ENCODE assay signal across 18 cellular contexts in genomic region chr7:25775999-25776736, GRCh38.
DNase-seq lines count a peak whose midpoint lies in the region; ATAC-seq and TF ChIP-seq lines count a peak whose summit lies in the region.
"Had no signal": no experiment of that assay in that cellular context is flagged by ENCODE, and none has a peak within 500 bp of the region (broad histone marks: within the 10 kb centered on the region; RNA-seq: fewer than 3 reads in every experiment).

No MANE protein-coding gene starts in this region.

- H3K27ac Mint-ChIP-seq in GM23338, result no peak overlapping the region
- H3K27ac Mint-ChIP-seq in CD4-positive, alpha-beta memory T cell, result no peak overlapping the region
- H3K27ac Mint-ChIP-seq: HFFc6 had no signal

- H2BK12ac ChIP-seq in trophoblast cell (ENCODE audit: low read length), result no peak overlapping the region

- H3K4me2 ChIP-seq in GM23338 (no peak overlapping the region), trophoblast cell (ENCODE audit: low read length) (no peak overlapping the region), GM23248 (ENCODE audit: unreplicated experiment) (no peak overlapping the region)
- H3K4me2 ChIP-seq: A549 had no signal

- H2AK5ac ChIP-seq in trophoblast cell (ENCODE audit: low read length), result no peak overlapping the region

- H3K4me3 ChIP-seq in GM23338 (no peak overlapping the region), left ventricle myocardium inferior (no peak overlapping the region), trophoblast cell (ENCODE audit: low read depth, low read length) (no peak overlapping the region), thyroid gland (replicated peaks in 1 of 3) (no peak overlapping the region), GM23248 (no peak overlapping the region)
- no peak overlapping the region for H3K4me3 ChIP-seq in CD4-positive, alpha-beta memory T cell (ENCODE audit: low read length in 2 of 2)
- H3K4me3 ChIP-seq: A549, GM12878 had no signal

- CTCF ChIA-PET in CD4-positive, alpha-beta memory T cell (lab: Charles Lee; ENCODE audit: partially characterized antibody), result no interaction called here

- H3K4me1 ChIP-seq in GM23338 (ENCODE audit: insufficient read depth), result no peaks in the 10 kb centered on the region; the same call in 1 of the 2 replicates
- no peaks in the 10 kb centered on the region for H3K4me1 ChIP-seq in left ventricle myocardium inferior
- H3K4me1 ChIP-seq in trophoblast cell (ENCODE audit: control insufficient read depth in 1 of 2, insufficient read depth in 2 of 2, low read length in 2 of 2), result no peaks in the 10 kb centered on the region
- H3K4me1 ChIP-seq in thyroid gland, result peaks cover 0 to 12% of the 10 kb centered on the region in 2 donors
- no peaks in the 10 kb centered on the region for H3K4me1 ChIP-seq in GM23248 (ENCODE audit: insufficient read depth)
- H3K4me1 ChIP-seq in CD4-positive, alpha-beta memory T cell (ENCODE audit: insufficient read depth, low read length), result no peaks in the 10 kb centered on the region
- H3K4me1 ChIP-seq: A549 had no signal

- H3K79me1 ChIP-seq in trophoblast cell (ENCODE audit: low read length), result peaks cover 2% of the 10 kb centered on the region

- POLR2A ChIA-PET in CD4-positive, alpha-beta memory T cell (lab: Charles Lee; ENCODE audit: partially characterized antibody), result no interaction called here

- no peaks in the 10 kb centered on the region for H3K27me3 Mint-ChIP-seq in GM23338 (ENCODE audit: insufficient read depth, low read depth, poor library complexity)
- peaks cover 3 to 5% of the 10 kb centered on the region in 2 donors for H3K27me3 Mint-ChIP-seq in CD4-positive, alpha-beta memory T cell

- no peaks in the 10 kb centered on the region for H3K36me3 Mint-ChIP-seq in GM23338 (ENCODE audit: low read depth)
- no peaks in the 10 kb centered on the region for H3K36me3 Mint-ChIP-seq in CD4-positive, alpha-beta memory T cell

- no peaks in the 10 kb centered on the region for H3K9me3 Mint-ChIP-seq in GM23338
- H3K9me3 Mint-ChIP-seq in CD4-positive, alpha-beta memory T cell, result peaks cover 0 to 2% (median 0%) of the 10 kb centered on the region in 8 donors

- no peak overlapping the region for H3K18ac ChIP-seq in trophoblast cell (ENCODE audit: low read length)

- peaks cover 11% of the 10 kb centered on the region; the same call in 2 of the 3 replicates for H3K4me1 Mint-ChIP-seq in GM23338
- no peaks in the 10 kb centered on the region for H3K4me1 Mint-ChIP-seq in CD4-positive, alpha-beta memory T cell

- no peaks in the 10 kb centered on the region for H3K27me3 ChIP-seq in GM23338 (ENCODE audit: insufficient read depth)
- H3K27me3 ChIP-seq in left ventricle myocardium inferior (ENCODE audit: low read depth), result no peaks in the 10 kb centered on the region
- no peaks in the 10 kb centered on the region for H3K27me3 ChIP-seq in trophoblast cell (ENCODE audit: insufficient read depth, low read length)
- H3K27me3 ChIP-seq in thyroid gland, result no peaks in the 10 kb centered on the region
- H3K27me3 ChIP-seq in GM23248 (replicated peaks; ENCODE audit: insufficient read depth), result no peaks in the 10 kb centered on the region
- no peaks in the 10 kb centered on the region for H3K27me3 ChIP-seq in CD4-positive, alpha-beta memory T cell (ENCODE audit: insufficient read depth, low read length)

- no peak for DNase-seq in GM23338 (ENCODE audit: low spot score)
- peak; percentile 69 for DNase-seq in cerebellar cortex (ENCODE audit: low spot score)
- DNase-seq in left ventricle myocardium inferior, result peak; percentile 36
- DNase-seq in trophoblast cell, result no peak
- DNase-seq in thyroid gland, result no peak
- no peak for DNase-seq in pons (ENCODE audit: low spot score)
- no peak for DNase-seq in GM23248
- no peak for DNase-seq in CD4-positive, alpha-beta memory T cell
- DNase-seq: Calu3, GOT3, HFFc6, KBM-7, NCI-H1105, NCI-H187, NCI-H446, NCI-H748 treated with DMSO at 0.1 percent for 48 hours had no signal

- no peaks in the 10 kb centered on the region for H3K79me2 ChIP-seq in GM23338 (replicated peaks; ENCODE audit: insufficient read depth)
- H3K79me2 ChIP-seq in trophoblast cell (ENCODE audit: control insufficient read depth, insufficient read depth, low read length, poor library complexity), result no peaks in the 10 kb centered on the region
- H3K79me2 ChIP-seq in GM23248 (ENCODE audit: insufficient read depth), result no peaks in the 10 kb centered on the region

- H3K27ac ChIP-seq in GM23338 (ENCODE audit: low read depth) (no peak overlapping the region), left ventricle myocardium inferior (replicated peaks) (peak overlapping the region; percentile 56), trophoblast cell (ENCODE audit: low read depth, low read length) (no peak overlapping the region), thyroid gland (no peak overlapping the region), GM23248 (no peak overlapping the region)
- no peak overlapping the region for H3K27ac ChIP-seq in CD4-positive, alpha-beta memory T cell (ENCODE audit: low read depth, low read length)
- H3K27ac ChIP-seq: A549 had no signal

- no peak overlapping the region for H3K9ac ChIP-seq in trophoblast cell (ENCODE audit: low read length)
- no peak overlapping the region for H3K9ac ChIP-seq in GM23248

- intact Hi-C loops in left ventricle myocardium inferior (cut with micrococcal nuclease) (no loop called here), thyroid gland (cut with DNase I) (no loop called here)
- intact Hi-C loops in CD4-positive, alpha-beta memory T cell (cut with micrococcal nuclease), result no loop called here

- H3K9me3 ChIP-seq in left ventricle myocardium inferior (replicated peaks) (no peaks in the 10 kb centered on the region), trophoblast cell (ENCODE audit: insufficient read depth, low read depth, low read length) (no peaks in the 10 kb centered on the region), thyroid gland (no peaks in the 10 kb centered on the region), GM23248 (ENCODE audit: low read depth) (no peaks in the 10 kb centered on the region)
- H3K9me3 ChIP-seq in CD4-positive, alpha-beta memory T cell (ENCODE audit: control insufficient read depth in 1 of 2, low read length in 2 of 2), result no peaks in the 10 kb centered on the region
- H3K9me3 ChIP-seq: A549 had no signal

- H4K8ac ChIP-seq in trophoblast cell (ENCODE audit: low read depth, low read length), result no peak overlapping the region

- ATAC-seq in GM23338, result no peak
- ATAC-seq: A549, GM12878 had no signal

- H3K4ac ChIP-seq in trophoblast cell (ENCODE audit: low read depth, low read length), result no peak overlapping the region

- H3K4me3 Mint-ChIP-seq in GM23338, result no peak overlapping the region
- H3K4me3 Mint-ChIP-seq in CD4-positive, alpha-beta memory T cell, result no peak overlapping the region
- H3K4me3 Mint-ChIP-seq: HFFc6 had no signal

- H2BK120ac ChIP-seq in trophoblast cell (ENCODE audit: insufficient read depth, low read length, poor library complexity), result peak overlapping the region; percentile 41

- H4K12ac ChIP-seq in trophoblast cell (ENCODE audit: low read depth, low read length), result no peak overlapping the region

- TF ChIP-seq POLR2A in thyroid gland (IDR thresholded peaks at IDR 0.05), result no peak

- H3K9me2 ChIP-seq in GM23338 (ENCODE audit: insufficient read depth) (peaks cover 2% of the 10 kb centered on the region; the same call in 1 of the 2 replicates), GM23248 (ENCODE audit: insufficient read depth) (no peaks in the 10 kb centered on the region)

- no peak overlapping the region for H2BK5ac ChIP-seq in trophoblast cell (ENCODE audit: low read depth, low read length, poor library complexity)

- no peaks in the 10 kb centered on the region for H3F3A ChIP-seq in GM23338 (replicated peaks; ENCODE audit: low read depth)
- H3F3A ChIP-seq in GM23248 (ENCODE audit: insufficient read depth), result no peaks in the 10 kb centered on the region

- in situ Hi-C loops in GM23248 (cut with MboI), result no loop called here

- H3K36me3 ChIP-seq in GM23338 (ENCODE audit: insufficient read depth), result no peaks in the 10 kb centered on the region
- no peaks in the 10 kb centered on the region for H3K36me3 ChIP-seq in left ventricle myocardium inferior
- H3K36me3 ChIP-seq in trophoblast cell (ENCODE audit: control insufficient read depth in 1 of 2, insufficient read depth in 2 of 2, low read length in 2 of 2), result no peaks in the 10 kb centered on the region
- H3K36me3 ChIP-seq in thyroid gland, result no peaks in the 10 kb centered on the region
- no peaks in the 10 kb centered on the region for H3K36me3 ChIP-seq in GM23248 (ENCODE audit: low read depth)
- no peaks in the 10 kb centered on the region for H3K36me3 ChIP-seq in CD4-positive, alpha-beta memory T cell (ENCODE audit: insufficient read depth, low read length)

- peak overlapping the region; percentile 13 for H4K91ac ChIP-seq in trophoblast cell (ENCODE audit: low read depth, low read length)

- no peaks in the 10 kb centered on the region for H4K20me1 ChIP-seq in GM23338 (replicated peaks; ENCODE audit: insufficient read depth)
- H4K20me1 ChIP-seq in GM23248 (ENCODE audit: insufficient read depth), result no peaks in the 10 kb centered on the region

- WGBS in trophoblast cell (ENCODE audit: extremely low coverage, insufficient coverage, insufficient read length), result no CpG with 5 or more reads among the region's 3 CpGs
- 80 to 89% methylated on average over 3 of the region's 3 CpGs for WGBS in thyroid gland, 2 donors
- 15 to 19% methylated on average over 3 of the region's 3 CpGs for WGBS in GM23248 (ENCODE audit: low coverage in 1 of 2, low lambda C conversion rate in 2 of 2, missing lambda C conversion rate in 2 of 2), 2 experiments

- no peak overlapping the region for H3K14ac ChIP-seq in trophoblast cell (ENCODE audit: low read length)

- H2AFZ ChIP-seq in GM23338 (peak overlapping the region; percentile 32; the same call in 1 of the 2 replicates), trophoblast cell (ENCODE audit: insufficient read depth, low read length, poor library complexity) (no peak overlapping the region), GM23248 (no peak overlapping the region)

- no peak overlapping the region for H3K23ac ChIP-seq in trophoblast cell (ENCODE audit: low read length)

- no peak for TF ChIP-seq CTCF in GM23338 (conservative IDR thresholded peaks at IDR 0.05; ENCODE audit: low read depth in 2 of 2)
- TF ChIP-seq CTCF in left ventricle myocardium inferior (IDR thresholded peaks at IDR 0.05; ENCODE audit: borderline replicate concordance), result no peak
- TF ChIP-seq CTCF in thyroid gland (IDR thresholded peaks at IDR 0.05), result no peak

Comparison
In these comparisons a context has a peak if more than half of its experiments do, and no peak if none do; other contexts are left out.
1. DNase-seq: peak in cerebellar cortex (single experiment) and left ventricle myocardium inferior (single experiment); none in GM23338 (single experiment), trophoblast cell (0 of 2), thyroid gland (0 of 2), pons (single experiment), GM23248 (single experiment) and CD4-positive, alpha-beta memory T cell (0 of 5).